Comparison of ENCODE assay signal across 15 cellular contexts in the genomic region with DNA sequence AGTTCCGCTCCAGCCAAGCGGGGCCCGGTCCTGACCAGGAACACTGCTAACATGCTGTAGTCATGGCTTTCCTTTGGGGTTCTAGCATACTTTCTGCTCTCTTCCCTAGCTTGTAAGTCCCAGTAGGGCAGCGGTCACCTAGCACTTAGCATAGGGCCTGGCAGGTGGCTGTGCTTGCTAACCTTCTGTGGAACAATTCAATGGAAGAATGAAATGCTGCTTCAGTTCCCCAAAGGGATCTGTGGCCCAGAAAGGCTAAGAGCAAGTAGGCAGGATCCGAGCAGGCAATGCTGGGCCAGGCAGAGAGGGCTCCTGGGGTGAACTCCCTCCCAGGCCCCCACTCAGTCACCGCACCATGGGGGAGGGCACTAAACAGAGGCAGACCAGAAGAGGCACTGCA.
A peak's percentile ranks its signal among the peaks of the same experiment; 100 is the strongest.
DNase-seq lines count a peak whose midpoint lies in the region; ATAC-seq and TF ChIP-seq lines count a peak whose summit lies in the region.
"Had no signal": no experiment of that assay in that cellular context is flagged by ENCODE, and none has a peak within 500 bp of the region (broad histone marks: within the 10 kb centered on the region; RNA-seq: fewer than 3 reads in every experiment).

No MANE protein-coding gene starts in this region.

- intact Hi-C loops in body of pancreas (cut with DNase I) = no loop called here

- peak overlapping the region; percentile 61; the same call in 1 of the 2 replicates for H3K27ac ChIP-seq in ACC112 (ENCODE audit: low read depth, low read length)
- H3K27ac ChIP-seq in body of pancreas = peak overlapping the region; percentile 52 to 82 (median 73)
- H3K27ac ChIP-seq in Peyer's patch = no peak overlapping the region
- H3K27ac ChIP-seq: heart right ventricle had no signal

- no peak for DNase-seq in body of pancreas
- DNase-seq in neural crest cell (ENCODE audit: low read depth, low spot score) = no peak
- DNase-seq in activated naive CD4-positive, alpha-beta T cell treated with Interleukin-2 at 50 U/mL for 16 hours = no peak
- DNase-seq in foreskin melanocyte = no peak
- DNase-seq in Peyer's patch = no peak
- DNase-seq: activated naive CD8-positive, alpha-beta T cell treated with anti-CD3 and anti-CD28 coated beads, Interleukin-2, amount 50 U/mL, for 24 hours; endodermal cell; stimulated activated CD4-positive, alpha-beta T cell treated with anti-CD3 and anti-CD28 coated beads, Interleukin-2, amount 100 ng/mL, for 48 hours; T-helper 17 cell had no signal

- H3K79me2 ChIP-seq in ACC112 (ENCODE audit: control insufficient read depth, insufficient read depth, low read length, unreplicated experiment) = no peaks in the 10 kb centered on the region

- H3K36me3 ChIP-seq in ACC112 (ENCODE audit: insufficient read depth, low read length) (no peaks in the 10 kb centered on the region), body of pancreas (replicated peaks in 1 of 2; ENCODE audit: insufficient read depth in 1 of 2, low read depth in 2 of 2) (no peaks in the 10 kb centered on the region), Peyer's patch (no peaks in the 10 kb centered on the region)
- H3K36me3 ChIP-seq: heart right ventricle had no signal

- H3K4me3 Mint-ChIP-seq in neural crest cell = no peak overlapping the region
- H3K4me3 Mint-ChIP-seq: activated naive CD8-positive, alpha-beta T cell treated with anti-CD3 and anti-CD28 coated beads, Interleukin-2, amount 50 U/mL, for 24 hours; central memory CD8-positive, alpha-beta T cell; endodermal cell; T-helper 17 cell had no signal

- WGBS in body of pancreas, 2 donors = 94 to 96% methylated on average over 4 to 6 of the region's 6 CpGs

- ATAC-seq in GM19438 (IDR thresholded peaks at IDR 0.05; ENCODE audit: low read depth, unreplicated experiment) = peak; percentile 10
- ATAC-seq in body of pancreas = no peak
- ATAC-seq in HG03095 (IDR thresholded peaks at IDR 0.05; ENCODE audit: unreplicated experiment) = no peak
- ATAC-seq: activated CD4-positive, CD25-positive, alpha-beta regulatory T cell treated with anti-CD3 and anti-CD28 coated beads, Interleukin-2, amount 50 U/mL, for 24 hours; activated naive CD8-positive, alpha-beta T cell treated with anti-CD3 and anti-CD28 coated beads, Interleukin-2, amount 50 U/mL, for 24 hours had no signal

- H3K4me3 ChIP-seq in ACC112 (ENCODE audit: low read depth, low read length) (no peak overlapping the region), body of pancreas (no peak overlapping the region), Peyer's patch (no peak overlapping the region)
- H3K4me3 ChIP-seq: heart right ventricle had no signal

- H3K27ac Mint-ChIP-seq in neural crest cell (ENCODE audit: unreplicated experiment) = peak overlapping the region; percentile 75
- H3K27ac Mint-ChIP-seq: activated naive CD8-positive, alpha-beta T cell treated with anti-CD3 and anti-CD28 coated beads, Interleukin-2, amount 50 U/mL, for 24 hours; T-helper 17 cell had no signal

- no peak overlapping the region for H2AFZ ChIP-seq in ACC112 (ENCODE audit: low read length, unreplicated experiment)

- H3K4me1 Mint-ChIP-seq in neural crest cell = peaks cover 13% of the 10 kb centered on the region
- H3K4me1 Mint-ChIP-seq: activated naive CD8-positive, alpha-beta T cell treated with anti-CD3 and anti-CD28 coated beads, Interleukin-2, amount 50 U/mL, for 24 hours had no signal

- H3K9me3 ChIP-seq in body of pancreas = no peaks in the 10 kb centered on the region
- H3K9me3 ChIP-seq in Peyer's patch = no peaks in the 10 kb centered on the region
- H3K9me3 ChIP-seq: heart right ventricle had no signal

- TF ChIP-seq POLR2A in body of pancreas (IDR thresholded peaks at IDR 0.05) = no peak
- TF ChIP-seq POLR2A in Peyer's patch (IDR thresholded peaks at IDR 0.05) = no peak

- H3K4me1 ChIP-seq in ACC112 (ENCODE audit: control insufficient read depth, insufficient read depth, low read length, unreplicated experiment) (peaks cover 20% of the 10 kb centered on the region), body of pancreas (peaks cover 20% of the 10 kb centered on the region), Peyer's patch (peaks cover 0 to 16% (median 0%) of the 10 kb centered on the region in 4 donors)

- H3K36me3 Mint-ChIP-seq in neural crest cell (ENCODE audit: low read depth) = no peaks in the 10 kb centered on the region

- no peaks in the 10 kb centered on the region for H3K9me3 Mint-ChIP-seq in neural crest cell
- H3K9me3 Mint-ChIP-seq: activated naive CD8-positive, alpha-beta T cell treated with anti-CD3 and anti-CD28 coated beads, Interleukin-2, amount 50 U/mL, for 24 hours; central memory CD8-positive, alpha-beta T cell; endodermal cell had no signal

- H3K27me3 Mint-ChIP-seq in neural crest cell (ENCODE audit: low read depth) = no peaks in the 10 kb centered on the region

- H3K27me3 ChIP-seq in ACC112 (ENCODE audit: insufficient read depth, low read length) = peaks cover 31% of the 10 kb centered on the region
- H3K27me3 ChIP-seq in body of pancreas = no peaks in the 10 kb centered on the region
- no peaks in the 10 kb centered on the region for H3K27me3 ChIP-seq in Peyer's patch

- TF ChIP-seq CTCF in body of pancreas (IDR thresholded peaks at IDR 0.05) (no peak), neural crest cell (conservative IDR thresholded peaks at IDR 0.05) (no peak), Peyer's patch (IDR thresholded peaks at IDR 0.05) (no peak)

Comparison
In these comparisons a context has a peak if more than half of its experiments do, and no peak if none do; other contexts are left out.
1. H3K27ac ChIP-seq: peak in ACC112 (single experiment) and body of pancreas (4 of 4); none in Peyer's patch (0 of 4).